8 cellular contexts compared by ENCODE assay signal in the genomic region with DNA sequence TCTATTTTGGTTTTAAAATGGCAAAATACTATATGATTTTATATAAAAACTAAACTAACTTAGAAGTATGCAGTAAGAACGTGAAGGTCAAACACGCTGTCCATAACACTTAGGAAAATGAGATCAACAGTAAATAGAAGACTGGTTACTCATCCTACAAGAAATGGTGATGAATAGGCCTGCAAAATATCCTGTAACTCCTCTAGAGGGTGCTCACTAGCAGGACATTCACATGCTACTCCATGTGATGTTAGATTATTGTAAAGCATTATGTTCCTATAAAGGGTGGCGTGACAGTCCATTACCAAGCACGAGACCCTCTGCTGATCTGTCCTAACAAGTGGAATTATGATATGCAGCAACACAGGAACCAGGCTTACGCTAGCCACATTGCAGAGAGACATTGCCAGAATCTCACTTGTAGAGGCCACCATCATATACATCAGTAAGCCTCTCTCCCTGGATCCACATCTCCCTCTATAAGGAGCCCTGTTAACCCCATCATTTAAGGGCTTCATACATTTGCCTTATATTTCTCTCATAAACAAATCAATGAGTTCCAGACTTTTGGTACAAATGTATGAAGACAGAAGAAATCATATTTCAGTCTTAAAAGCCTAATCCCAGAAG. TPM values are rescaled to one million over a fixed set of nuclear protein-coding genes. Genes with fewer than 3 reads are reported as not detected.
DNase-seq lines count a peak whose midpoint lies in the region; ATAC-seq, FAIRE-seq and TF ChIP-seq lines count a peak whose summit lies in the region.

No MANE protein-coding gene starts in this region.

- H3K9me3 Mint-ChIP-seq in central memory CD8-positive, alpha-beta T cell = no peaks in the 10 kb centered on the region

- no peaks in the 10 kb centered on the region for H3K9me3 ChIP-seq in upper lobe of right lung

- peak; percentile 65 for TF ChIP-seq CTCF in upper lobe of right lung (IDR thresholded peaks at IDR 0.05)

- no peaks in the 10 kb centered on the region for H3K36me3 ChIP-seq in upper lobe of right lung

- peaks cover 14% of the 10 kb centered on the region for H3K27me3 Mint-ChIP-seq in central memory CD8-positive, alpha-beta T cell

- no peak overlapping the region for H3K27ac ChIP-seq in upper lobe of right lung

- H3K27ac Mint-ChIP-seq in central memory CD8-positive, alpha-beta T cell (ENCODE audit: low read depth) = no peak overlapping the region

- H3K4me1 Mint-ChIP-seq in central memory CD8-positive, alpha-beta T cell = no peaks in the 10 kb centered on the region

- no peak overlapping the region for H3K4me3 ChIP-seq in upper lobe of right lung

- DNase-seq in Right ventricle myocardium inferior (ENCODE audit: missing footprints) (no peak), cardiac septum (ENCODE audit: low spot score) (no peak), HTR-8/SVneo (ENCODE audit: insufficient read length, low spot score) (peak; percentile 53), OCI-M1 (lab: John Stamatoyannopoulos, UW) (peak; percentile 90), left kidney (ENCODE audit: low read depth, low spot score) (peak; percentile 61), upper lobe of right lung (no peak), HK-2 (ENCODE audit: unreplicated experiment) (no peak)
- DNase-seq in central memory CD8-positive, alpha-beta T cell (ENCODE audit: low spot score in 2 of 2) = no peak

- intact Hi-C loops in Right ventricle myocardium inferior (cut with DNase I) = no loop called here
- intact Hi-C loops in cardiac septum (cut with DNase I) = no loop called here
- intact Hi-C loops in upper lobe of right lung (cut with DNase I) = no loop called here

- H3K4me3 Mint-ChIP-seq in central memory CD8-positive, alpha-beta T cell = no peak overlapping the region

- H3K4me1 ChIP-seq in upper lobe of right lung = no peaks in the 10 kb centered on the region

- no peak for FAIRE-seq in HTR-8/SVneo (lab: Jason Lieb, UNC)

- H3K36me3 Mint-ChIP-seq in central memory CD8-positive, alpha-beta T cell (ENCODE audit: insufficient read depth) = no peaks in the 10 kb centered on the region

- no peaks in the 10 kb centered on the region for H3K27me3 ChIP-seq in upper lobe of right lung

- ATAC-seq in Right ventricle myocardium inferior (peak; percentile 60), upper lobe of right lung (peak; percentile 90)
- ATAC-seq in central memory CD8-positive, alpha-beta T cell (replicated peaks; ENCODE audit: extremely low read depth, poor library complexity, severe bottlenecking) = peak; percentile 54

RNA-seq across cellular contexts. Expression of gene DEFB129, which starts 18.0 kb away (rescaled TPM):
- total RNA-seq in Right ventricle myocardium inferior = not detected
- total RNA-seq in cardiac septum = not detected
- total RNA-seq in upper lobe of right lung = not detected

RNA-seq across cellular contexts. Expression of gene DEFB128, which starts 19.5 kb away (rescaled TPM):
- total RNA-seq in Right ventricle myocardium inferior (not detected), cardiac septum (not detected), upper lobe of right lung (not detected)

RNA-seq across cellular contexts. Expression of gene DEFB132, which starts 48.5 kb away (rescaled TPM):
- total RNA-seq in Right ventricle myocardium inferior = not detected
- total RNA-seq in cardiac septum = not detected
- not detected for total RNA-seq in upper lobe of right lung

RNA-seq across cellular contexts. Expression of gene DEFB127, which starts 51.8 kb away (rescaled TPM):
- not detected for total RNA-seq in Right ventricle myocardium inferior
- total RNA-seq in cardiac septum = not detected
- not detected for total RNA-seq in upper lobe of right lung

Comparison
In these comparisons a context has a peak if more than half of its experiments do, and no peak if none do; other contexts are left out.
1. DNase-seq: peak in HTR-8/SVneo (single experiment), OCI-M1 (single experiment) and left kidney (single experiment); none in Right ventricle myocardium inferior (single experiment), cardiac septum (single experiment), central memory CD8-positive, alpha-beta T cell (0 of 2), upper lobe of right lung (single experiment) and HK-2 (single experiment).
2. Peak in every context shown above with its lines, with median percentiles within 50 percentile points of each other: ATAC-seq.